3 cellular contexts compared by ENCODE assay signal in genomic region chr3:56096941-56097340, GRCh38.
"Had no signal": no experiment of that assay in that cellular context is flagged by ENCODE, and none has a peak within 500 bp of the region (broad histone marks: within the 10 kb centered on the region; RNA-seq: fewer than 3 reads in every experiment).

No MANE protein-coding gene starts in this region.

- DNase-seq: GDM1, GF-D8 had no signal

- ATAC-seq: GM12878 had no signal

- H3K4me3 ChIP-seq: GM12878 had no signal
